ENCODE assay signal across 14 cellular contexts in the genomic region with DNA sequence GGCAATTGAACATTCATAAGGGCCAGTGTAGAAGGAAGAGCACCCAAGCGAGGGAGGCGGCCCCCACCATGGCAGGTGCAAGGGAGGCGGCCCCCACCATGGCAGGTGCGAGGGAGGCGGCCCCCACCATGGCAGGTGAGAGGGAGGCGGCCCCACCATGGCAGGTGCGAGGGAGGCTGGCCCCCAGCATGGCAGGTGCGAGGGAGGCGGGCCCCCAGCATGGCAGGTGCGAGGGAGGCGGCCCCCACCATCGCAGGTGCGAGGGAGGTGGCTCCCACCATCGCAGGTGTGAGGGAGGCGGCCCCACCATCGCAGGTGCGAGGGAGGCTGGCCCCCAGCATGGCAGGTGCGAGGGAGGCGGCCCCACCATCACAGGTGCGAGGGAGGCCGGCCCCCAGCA.
"Had no signal": no experiment of that assay in that cellular context is flagged by ENCODE, and none has a peak within 500 bp of the region (broad histone marks: within the 10 kb centered on the region; RNA-seq: fewer than 3 reads in every experiment).

No MANE protein-coding gene starts in this region.

- H3K27me3 ChIP-seq: heart left ventricle had no signal

- ATAC-seq: WTC11 had no signal

- H3K4me1 ChIP-seq: heart left ventricle, spleen had no signal

- H3K36me3 ChIP-seq: heart left ventricle, spleen had no signal

- H3K4me3 ChIP-seq: heart left ventricle, spleen had no signal

- H3K27ac ChIP-seq: heart left ventricle, spleen had no signal

- H3K9me3 ChIP-seq: heart left ventricle, spleen had no signal

- DNase-seq: activated CD4-positive, alpha-beta T cell treated with anti-CD3 and anti-CD28 coated beads, Interleukin-2, amount 50 U/mL, for 4 hours; activated CD8-positive, alpha-beta memory T cell treated with anti-CD3 and anti-CD28 coated beads for 24 hours; activated naive CD4-positive, alpha-beta T cell; cerebellar nuclear complex; cortex of kidney; nucleus accumbens; retina; stimulated activated CD4-positive, alpha-beta T cell treated with anti-CD3 and anti-CD28 coated beads, Interleukin-4, amount 100 ng/mL, for 1 hour; stimulated activated naive CD4-positive, alpha-beta T cell; T1000 had no signal

- FAIRE-seq: endometrium had no signal
